In genomic region chr15:55343168-55343567, GRCh38 we compare ENCODE assay signal across 14 cellular contexts. TPM values are rescaled to one million over a fixed set of nuclear protein-coding genes. Genes with fewer than 3 reads are reported as not detected.
DNase-seq lines count a peak whose midpoint lies in the region; ATAC-seq and TF ChIP-seq lines count a peak whose summit lies in the region.
"Had no signal": no experiment of that assay in that cellular context is flagged by ENCODE, and none has a peak within 500 bp of the region (broad histone marks: within the 10 kb centered on the region; RNA-seq: fewer than 3 reads in every experiment).

No MANE protein-coding gene starts in this region.

- peak; percentile 20 for DNase-seq in AG20443 (ENCODE audit: low spot score)
- DNase-seq in NCI-H1105 (lab: John Stamatoyannopoulos, UW): peak; percentile 24
- peak; percentile 76 for DNase-seq in SK-N-MC (ENCODE audit: low read depth, low spot score)
- no peak for DNase-seq in mesothelial cell of epicardium (ENCODE audit: low spot score in 2 of 2, unreplicated experiment in 2 of 2)
- no peak for DNase-seq in stimulated activated CD4-positive, alpha-beta T cell treated with anti-CD3 and anti-CD28 coated beads, Interleukin-4, amount 100 ng/mL, for 24 hours
- no peak for DNase-seq in SHP77 treated with DMSO at 0.1 percent for 48 hours (lab: John Stamatoyannopoulos, UW)
- DNase-seq: activated naive CD4-positive, alpha-beta T cell; PC-9; stimulated activated CD4-positive, alpha-beta T cell treated with anti-CD3 and anti-CD28 coated beads, Interleukin-1b, Interleukin-23, amount 100 ng/mL, for 48 hours; T-cell had no signal

- H3K27ac Mint-ChIP-seq in mesothelial cell of epicardium: peak overlapping the region; percentile 82

- H3K4me1 Mint-ChIP-seq in mesothelial cell of epicardium: peaks cover 23% of the 10 kb centered on the region
- H3K4me1 Mint-ChIP-seq: T-cell had no signal

- peak overlapping the region; percentile 0; the same call in 1 of the 2 replicates for H3K4me3 ChIP-seq in SK-N-MC
- H3K4me3 ChIP-seq: PC-9 had no signal

- no peaks in the 10 kb centered on the region for H3K27me3 Mint-ChIP-seq in mesothelial cell of epicardium (ENCODE audit: low read depth)
- H3K27me3 Mint-ChIP-seq: T-cell had no signal

- H3K9me3 Mint-ChIP-seq in mesothelial cell of epicardium: no peaks in the 10 kb centered on the region
- H3K9me3 Mint-ChIP-seq: T-cell had no signal

- no peak for ATAC-seq in HG03457 (IDR thresholded peaks at IDR 0.05; ENCODE audit: unreplicated experiment)
- ATAC-seq in GM21367 (IDR thresholded peaks at IDR 0.05; ENCODE audit: unreplicated experiment): no peak
- ATAC-seq: HepG2, T-cell had no signal

- no peak for TF ChIP-seq CTCF in mesothelial cell of epicardium (IDR thresholded peaks at IDR 0.05; ENCODE audit: unreplicated experiment)

- no peak overlapping the region for H3K27ac ChIP-seq in SK-N-MC
- H3K27ac ChIP-seq: PC-9 had no signal

- H3K9me3 ChIP-seq in SK-N-MC (ENCODE audit: low read depth, low read length): no peaks in the 10 kb centered on the region

- H3K9ac ChIP-seq in SK-N-MC (ENCODE audit: insufficient read length): no peak overlapping the region

- H3K36me3 ChIP-seq in SK-N-MC (ENCODE audit: insufficient read depth, low read length): no peaks in the 10 kb centered on the region

- H3K36me3 Mint-ChIP-seq in mesothelial cell of epicardium: peaks cover 21% of the 10 kb centered on the region

- H3K4me3 Mint-ChIP-seq in mesothelial cell of epicardium: no peak overlapping the region
- H3K4me3 Mint-ChIP-seq: CD14-positive monocyte, T-cell had no signal

RNA-seq across cellular contexts. Expression of gene PIGB, which starts 24.1 kb away (rescaled TPM):
- 14.4 to 19.3 TPM (median 15.4 TPM) in 3 replicates for total RNA-seq in mesothelial cell of epicardium

RNA-seq across cellular contexts. Expression of gene PIGBOS1, which starts 24.2 kb away (rescaled TPM):
- total RNA-seq in mesothelial cell of epicardium: 11.8 to 19.7 TPM (median 15.5 TPM) in 3 replicates

RNA-seq across cellular contexts. Expression of gene RAB27A, which starts 53.6 kb away (rescaled TPM):
- 9.5 to 13.1 TPM (median 12.1 TPM) in 3 replicates for total RNA-seq in mesothelial cell of epicardium

Comparison
In these comparisons a context has a peak if more than half of its experiments do, and no peak if none do; other contexts are left out.
1. DNase-seq: peak in AG20443 (single experiment), NCI-H1105 (single experiment) and SK-N-MC (single experiment); none in mesothelial cell of epicardium (0 of 2), stimulated activated CD4-positive, alpha-beta T cell treated with anti-CD3 and anti-CD28 coated beads, Interleukin-4, amount 100 ng/mL, for 24 hours (single experiment) and SHP77 treated with DMSO at 0.1 percent for 48 hours (single experiment).